In the genomic region with DNA sequence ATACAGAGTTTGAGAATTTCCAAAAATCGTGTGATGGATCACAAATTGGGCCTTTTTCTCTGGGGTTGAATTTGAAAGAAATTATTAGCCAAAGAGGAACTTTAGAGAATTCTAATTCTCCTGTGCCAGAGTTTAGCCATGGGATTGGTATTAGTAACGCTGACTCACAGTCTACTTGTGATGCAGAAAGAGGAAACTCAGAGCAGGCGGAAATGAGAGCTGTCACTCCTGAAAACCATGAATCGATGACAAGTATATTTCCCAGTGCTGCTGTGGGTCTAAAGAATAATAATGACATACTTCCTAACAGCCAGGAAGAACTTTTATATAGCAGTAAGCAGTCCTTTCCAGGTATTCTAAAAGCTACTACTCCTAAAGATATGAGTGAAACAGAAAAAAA, we compare ENCODE assay signal across 8 cellular contexts.
DNase-seq lines count a peak whose midpoint lies in the region; ATAC-seq and TF ChIP-seq lines count a peak whose summit lies in the region.

No MANE protein-coding gene starts in this region.

- no peaks in the 10 kb centered on the region for H3K4me1 ChIP-seq in colonic mucosa

- intact Hi-C loops in colonic mucosa (cut with DNase I) = no loop called here

- no peaks in the 10 kb centered on the region for H3K27me3 ChIP-seq in colonic mucosa

- no peaks in the 10 kb centered on the region for H3K9me3 Mint-ChIP-seq in stimulated activated naive CD8-positive, alpha-beta T cell treated with anti-CD3 and anti-CD28 coated beads, Interleukin-15, Interleukin-2, amounts not matched to agents 100 ng/mL and 50 ng/mL, for 24 hours

- peak; percentile 49 for DNase-seq in AG08395 (ENCODE audit: low spot score)
- DNase-seq in RPMI7951 (ENCODE audit: low read depth) = peak; percentile 65
- DNase-seq in fibroblast of mammary gland (ENCODE audit: low read depth) = peak; percentile 88
- no peak for DNase-seq in colonic mucosa
- DNase-seq in activated CD4-positive, CD25-positive, alpha-beta regulatory T cell treated with anti-CD3 and anti-CD28 coated beads, Interleukin-2, amount 50 U/mL, for 72 hours = no peak

- no peak overlapping the region for H3K9ac ChIP-seq in colonic mucosa (ENCODE audit: low read depth in 2 of 2, low read length in 2 of 2)

- H3K9me3 ChIP-seq in colonic mucosa = no peaks in the 10 kb centered on the region

- peak; percentile 69 for ATAC-seq in GM19463 (IDR thresholded peaks at IDR 0.05; ENCODE audit: unreplicated experiment)
- ATAC-seq in HG03469 (IDR thresholded peaks at IDR 0.05; ENCODE audit: unreplicated experiment) = no peak

- no peaks in the 10 kb centered on the region for H3K36me3 ChIP-seq in colonic mucosa

- no peaks in the 10 kb centered on the region for H3K27me3 Mint-ChIP-seq in stimulated activated naive CD8-positive, alpha-beta T cell treated with anti-CD3 and anti-CD28 coated beads, Interleukin-15, Interleukin-2, amounts not matched to agents 100 ng/mL and 50 ng/mL, for 24 hours

- TF ChIP-seq CTCF in fibroblast of mammary gland (conservative IDR thresholded peaks at IDR 0.05; ENCODE audit: control insufficient read depth, insufficient read depth, low read depth, low read length) = no peak
- no peak for TF ChIP-seq CTCF in colonic mucosa (IDR thresholded peaks at IDR 0.05)

- peaks cover 35% of the 10 kb centered on the region for H3K36me3 Mint-ChIP-seq in stimulated activated naive CD8-positive, alpha-beta T cell treated with anti-CD3 and anti-CD28 coated beads, Interleukin-15, Interleukin-2, amounts not matched to agents 100 ng/mL and 50 ng/mL, for 24 hours (ENCODE audit: low read depth)

- H3K27ac Mint-ChIP-seq in stimulated activated naive CD8-positive, alpha-beta T cell treated with anti-CD3 and anti-CD28 coated beads, Interleukin-15, Interleukin-2, amounts not matched to agents 100 ng/mL and 50 ng/mL, for 24 hours = peak overlapping the region; percentile 74

- H3K4me1 Mint-ChIP-seq in stimulated activated naive CD8-positive, alpha-beta T cell treated with anti-CD3 and anti-CD28 coated beads, Interleukin-15, Interleukin-2, amounts not matched to agents 100 ng/mL and 50 ng/mL, for 24 hours (ENCODE audit: low read depth) = peaks cover 49% of the 10 kb centered on the region

- H3K4me3 ChIP-seq in fibroblast of mammary gland (ENCODE audit: control insufficient read depth, low read depth, low read length) (no peak overlapping the region), colonic mucosa (no peak overlapping the region)

- peak overlapping the region; percentile 37 for H3K4me3 Mint-ChIP-seq in stimulated activated naive CD8-positive, alpha-beta T cell treated with anti-CD3 and anti-CD28 coated beads, Interleukin-15, Interleukin-2, amounts not matched to agents 100 ng/mL and 50 ng/mL, for 24 hours

- H3K27ac ChIP-seq in colonic mucosa = no peak overlapping the region

Comparison
In these comparisons a context has a peak if more than half of its experiments do, and no peak if none do; other contexts are left out.
1. DNase-seq: peak in AG08395 (single experiment), RPMI7951 (single experiment) and fibroblast of mammary gland (single experiment); none in colonic mucosa (single experiment) and activated CD4-positive, CD25-positive, alpha-beta regulatory T cell treated with anti-CD3 and anti-CD28 coated beads, Interleukin-2, amount 50 U/mL, for 72 hours (single experiment).